Comparison of ENCODE assay signal across 8 cellular contexts in the genomic region with DNA sequence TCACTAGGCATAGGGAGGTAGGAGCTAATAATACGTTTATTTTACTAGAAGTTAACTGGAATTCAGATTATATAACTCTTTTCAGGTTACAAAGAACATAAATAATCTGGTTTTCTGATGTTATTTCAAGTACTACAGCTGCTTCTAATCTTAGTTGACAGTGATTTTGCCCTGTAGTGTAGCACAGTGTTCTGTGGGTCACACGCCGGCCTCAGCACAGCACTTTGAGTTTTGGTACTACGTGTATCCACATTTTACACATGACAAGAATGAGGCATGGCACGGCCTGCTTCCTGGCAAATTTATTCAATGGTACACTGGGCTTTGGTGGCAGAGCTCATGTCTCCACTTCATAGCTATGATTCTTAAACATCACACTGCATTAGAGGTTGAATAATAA. TPM values are rescaled to one million over a fixed set of nuclear protein-coding genes. Genes with fewer than 3 reads are reported as not detected.
DNase-seq lines count a peak whose midpoint lies in the region; ATAC-seq and TF ChIP-seq lines count a peak whose summit lies in the region.

No MANE protein-coding gene starts in this region.

- H3K4me1 Mint-ChIP-seq in endodermal cell (peaks cover 22% of the 10 kb centered on the region), natural killer cell (peaks cover 8 to 21% of the 10 kb centered on the region in 2 donors)

- ATAC-seq in natural killer cell (no peak), GM21390 (IDR thresholded peaks at IDR 0.05; ENCODE audit: unreplicated experiment) (no peak), GM21619 (IDR thresholded peaks at IDR 0.05; ENCODE audit: unreplicated experiment) (no peak)

- H3K36me3 Mint-ChIP-seq in endodermal cell (ENCODE audit: low read depth) (no peaks in the 10 kb centered on the region), natural killer cell (no peaks in the 10 kb centered on the region)

- no peaks in the 10 kb centered on the region for H3K27me3 ChIP-seq in NT2/D1 (ENCODE audit: insufficient read depth, insufficient read length)
- H3K27me3 ChIP-seq in endodermal cell (ENCODE audit: control insufficient read depth, insufficient read depth, low read length, poor library complexity, severe bottlenecking): no peaks in the 10 kb centered on the region

- no peak overlapping the region for H3K27ac ChIP-seq in endodermal cell (ENCODE audit: low read depth, low read length)

- peak overlapping the region; percentile 67 for H3K9ac ChIP-seq in NT2/D1 (ENCODE audit: insufficient read length, low read depth)
- no peak overlapping the region for H3K9ac ChIP-seq in endodermal cell (ENCODE audit: extremely low read depth, low read length, poor library complexity, severe bottlenecking)

- DNase-seq in AG10803 (ENCODE audit: low read depth) (no peak), NT2/D1 (ENCODE audit: low read depth, low spot score) (no peak), endodermal cell (no peak), natural killer cell (no peak), GDM1 (lab: John Stamatoyannopoulos, UW) (no peak), mesenteric fat pad (ENCODE audit: low spot score) (no peak)

- 88 to 100% methylated on average over 2 to 5 of the region's 5 CpGs for WGBS in endodermal cell (ENCODE audit: insufficient coverage in 1 of 2, insufficient read length in 1 of 2), 2 experiments

- H3K4me3 ChIP-seq in AG10803 (ENCODE audit: low read length): peak overlapping the region; percentile 80
- H3K4me3 ChIP-seq in NT2/D1 (ENCODE audit: insufficient read length, low read depth): no peak overlapping the region
- no peak overlapping the region for H3K4me3 ChIP-seq in endodermal cell (ENCODE audit: low read length)

- H3K9me3 ChIP-seq in NT2/D1 (ENCODE audit: insufficient read depth, low read length) (no peaks in the 10 kb centered on the region), endodermal cell (ENCODE audit: control insufficient read depth, low read length) (no peaks in the 10 kb centered on the region)

- H3K9me3 Mint-ChIP-seq in endodermal cell (no peaks in the 10 kb centered on the region), natural killer cell (no peaks in the 10 kb centered on the region)

- H3K4me3 Mint-ChIP-seq in endodermal cell (peak overlapping the region; percentile 70), natural killer cell (peak overlapping the region; percentile 86)

- H3K4me1 ChIP-seq in NT2/D1 (ENCODE audit: insufficient read depth, insufficient read length): no peaks in the 10 kb centered on the region
- H3K4me1 ChIP-seq in endodermal cell (ENCODE audit: control insufficient read depth, insufficient read depth, low read length): no peaks in the 10 kb centered on the region

- H3K27ac Mint-ChIP-seq in endodermal cell: no peak overlapping the region
- H3K27ac Mint-ChIP-seq in natural killer cell: no peak overlapping the region

- intact Hi-C loops in natural killer cell (cut with micrococcal nuclease): no loop called here

- H3K36me3 ChIP-seq in NT2/D1 (ENCODE audit: insufficient read depth, insufficient read length, low read length) (no peaks in the 10 kb centered on the region), endodermal cell (ENCODE audit: control insufficient read depth, insufficient read depth, low read length) (no peaks in the 10 kb centered on the region)

- TF ChIP-seq CTCF in AG10803 (conservative IDR thresholded peaks at IDR 0.05; ENCODE audit: low read length) (no peak), endodermal cell (conservative IDR thresholded peaks at IDR 0.05) (no peak), natural killer cell (IDR thresholded peaks at IDR 0.05) (no peak)

- H3K27me3 Mint-ChIP-seq in endodermal cell (ENCODE audit: insufficient read depth) (peaks cover 2% of the 10 kb centered on the region), natural killer cell (ENCODE audit: low read depth in 2 of 2) (peaks cover 4% of the 10 kb centered on the region in 2 donors)

RNA-seq across cellular contexts. Expression of gene HFE, which starts 1.1 kb away (rescaled TPM):
- total RNA-seq in endodermal cell (1 to 10 TPM; 1.8 to 2.1 TPM), natural killer cell (1 to 10 TPM; 1.5 to 2.3 (median 1.8) TPM), mesenteric fat pad (13.5 TPM)
- 2.7 TPM for polyA plus RNA-seq in endodermal cell (2013, experiment 1 of 2)
- 1.7 TPM for polyA plus RNA-seq in endodermal cell (2013, experiment 2 of 2)
